In genomic region chr1:213939888-213940287, GRCh38 we compare ENCODE assay signal across 1 cellular context.
TF ChIP-seq lines count a peak whose summit lies in the region.

No MANE protein-coding gene starts in this region.

TF ChIP-seq in GM23338, 12 proteins besides CTCF, POLR2A, EP300 and RAD21 (continued from another document):
- TF ChIP-seq ZNF462 (CRISPR knock-in tag; IDR thresholded peaks at IDR 0.05) (no peak), ETS1 (IDR thresholded peaks at IDR 0.05) (no peak), EZH2 (IDR thresholded peaks at IDR 0.05; ENCODE audit: low read depth, unreplicated experiment) (no peak), REST (IDR thresholded peaks at IDR 0.05; ENCODE audit: unreplicated experiment) (no peak), NANOG (IDR thresholded peaks at IDR 0.05; ENCODE audit: borderline replicate concordance) (no peak)
TF ChIP-seq in GM23338: peak in this region for 0.
